Comparison of ENCODE assay signal across 12 cellular contexts in the genomic region with DNA sequence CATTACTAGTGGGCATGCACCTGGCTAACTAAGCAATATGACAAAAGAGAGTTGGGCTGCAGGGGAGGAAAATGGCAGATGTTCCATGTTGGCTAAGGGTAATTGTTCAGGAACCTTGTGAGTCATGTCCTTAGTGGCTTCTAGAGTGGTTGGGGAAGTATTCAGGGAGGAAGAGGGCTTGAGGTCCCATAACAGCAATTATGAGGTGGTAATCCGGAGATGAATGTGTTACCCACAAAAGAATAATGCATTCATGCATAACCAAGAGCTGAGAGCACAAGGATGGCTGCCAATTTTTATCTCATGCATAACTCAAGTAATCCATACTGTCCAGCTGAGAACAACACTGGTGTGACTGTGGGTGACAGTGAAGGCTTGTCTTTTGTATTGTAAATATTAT. TPM values are rescaled to one million over a fixed set of nuclear protein-coding genes. Genes with fewer than 3 reads are reported as not detected.
A peak's percentile ranks its signal among the peaks of the same experiment; 100 is the strongest.
DNase-seq lines count a peak whose midpoint lies in the region; ATAC-seq and TF ChIP-seq lines count a peak whose summit lies in the region.
"Had no signal": no experiment of that assay in that cellular context is flagged by ENCODE, and none has a peak within 500 bp of the region (broad histone marks: within the 10 kb centered on the region; RNA-seq: fewer than 3 reads in every experiment).

No MANE protein-coding gene starts in this region.

- no peak for ATAC-seq in GM18498 (IDR thresholded peaks at IDR 0.05; ENCODE audit: unreplicated experiment)
- no peak for ATAC-seq in upper lobe of right lung

- H3K4me1 ChIP-seq in upper lobe of right lung: peaks cover 19% of the 10 kb centered on the region

- H3K9me3 ChIP-seq in upper lobe of right lung: no peaks in the 10 kb centered on the region
- H3K9me3 ChIP-seq: ascending aorta, tibial artery had no signal

- in situ Hi-C loops in astrocyte of the spinal cord (cut with HindIII; ENCODE audit: low sequenced_read_pairs): loop anchor here (25.0 kb wide), 1 partner anchor 590 kb away; no protein-coding TSS in a partner anchor

- H3K36me3 ChIP-seq in upper lobe of right lung: no peaks in the 10 kb centered on the region
- H3K36me3 ChIP-seq: ascending aorta, tibial artery had no signal

- H3K4me3 ChIP-seq in astrocyte of the spinal cord (ENCODE audit: low read depth, low read length) (no peak overlapping the region), upper lobe of right lung (no peak overlapping the region)
- H3K4me3 ChIP-seq: ascending aorta, tibial artery had no signal

- intact Hi-C loops in upper lobe of right lung (cut with DNase I): no loop called here

- no peak for TF ChIP-seq CTCF in astrocyte of the spinal cord (IDR thresholded peaks at IDR 0.05; ENCODE audit: low read depth, low read length)
- TF ChIP-seq CTCF in upper lobe of right lung (IDR thresholded peaks at IDR 0.05): no peak

- no peaks in the 10 kb centered on the region for H3K27me3 ChIP-seq in upper lobe of right lung
- H3K27me3 ChIP-seq: ascending aorta, tibial artery had no signal

- peak; percentile 70 for DNase-seq in NCI-H748 (lab: John Stamatoyannopoulos, UW; ENCODE audit: unreplicated experiment)
- DNase-seq in NCI-H748 treated with DMSO at 0.1 percent for 48 hours (lab: John Stamatoyannopoulos, UW): no peak
- peak; percentile 24 for DNase-seq in NCI-H1436 treated with DMSO at 0.1 percent for 48 hours (lab: John Stamatoyannopoulos, UW)
- DNase-seq in astrocyte of the spinal cord (ENCODE audit: low read depth, low spot score): peak; percentile 86
- no peak for DNase-seq in nucleus accumbens (lab: John Stamatoyannopoulos, UW)
- no peak for DNase-seq in stimulated activated CD8-positive, alpha-beta memory T cell treated with anti-CD3 and anti-CD28 coated beads, Interleukin-4, amount 100 ng/mL, for 48 hours
- DNase-seq in upper lobe of right lung: no peak
- DNase-seq: activated CD4-positive, alpha-beta T cell treated with anti-CD3 and anti-CD28 coated beads, Interleukin-2, amount 10 ng/mL, durations not matched to agents 7 days and 5 days; stimulated activated CD4-positive, alpha-beta T cell treated with anti-CD3 and anti-CD28 coated beads, Interleukin-1b, Interleukin-23, amount 100 ng/mL, for 48 hours; tibial artery had no signal

- H3K27ac ChIP-seq in upper lobe of right lung: no peak overlapping the region
- H3K27ac ChIP-seq: ascending aorta, tibial artery had no signal

RNA-seq across cellular contexts. Expression of gene TMEFF2, which starts 42.9 kb away (rescaled TPM):
- total RNA-seq in upper lobe of right lung: not detected
- total RNA-seq: activated CD4-positive, alpha-beta T cell treated with anti-CD3 and anti-CD28 coated beads, Interleukin-2, amount 10 ng/mL, durations not matched to agents 7 days and 5 days; ascending aorta had no signal

Comparison
In these comparisons a context has a peak if more than half of its experiments do, and no peak if none do; other contexts are left out.
1. DNase-seq: peak in NCI-H748 (single experiment), NCI-H1436 treated with DMSO at 0.1 percent for 48 hours (single experiment) and astrocyte of the spinal cord (single experiment); none in NCI-H748 treated with DMSO at 0.1 percent for 48 hours (single experiment), nucleus accumbens (0 of 56), stimulated activated CD8-positive, alpha-beta memory T cell treated with anti-CD3 and anti-CD28 coated beads, Interleukin-4, amount 100 ng/mL, for 48 hours (single experiment) and upper lobe of right lung (single experiment).